In the genomic region with DNA sequence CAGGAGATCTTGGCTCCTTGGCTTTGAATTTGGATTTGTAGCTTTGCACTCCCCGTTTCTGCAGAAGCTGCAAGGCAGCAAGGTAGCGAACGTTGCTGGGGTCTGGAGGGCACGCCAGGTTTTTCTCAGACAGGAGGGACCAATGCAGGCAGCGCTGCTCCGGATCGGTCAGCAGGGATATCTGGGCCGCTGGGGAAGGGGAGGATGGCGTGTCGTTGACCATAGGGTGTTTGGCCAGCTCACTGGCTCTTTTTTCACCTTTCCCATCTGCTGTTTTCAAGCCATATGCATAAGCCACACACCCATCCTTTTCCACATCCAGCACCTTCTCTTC, we compare ENCODE assay signal across 20 cellular contexts. TPM values are rescaled to one million over a fixed set of nuclear protein-coding genes. Genes with fewer than 3 reads are reported as not detected.
"Had no signal": no experiment of that assay in that cellular context is flagged by ENCODE, and none has a peak within 500 bp of the region (broad histone marks: within the 10 kb centered on the region; RNA-seq: fewer than 3 reads in every experiment).

No MANE protein-coding gene starts in this region.

- H3K9me3 ChIP-seq: pancreas, right lobe of liver, thoracic aorta, tibial nerve, upper lobe of right lung, uterus had no signal

- DNase-seq: effector memory CD8-positive, alpha-beta T cell; erythroblast; head of caudate nucleus; occipital lobe; pancreas; right lobe of liver; small intestine; stimulated activated CD4-positive, alpha-beta T cell treated with anti-CD3 and anti-CD28 coated beads, Interleukin-15, amount 100 ng/mL, for 24 hours; stimulated activated CD4-positive, alpha-beta T cell treated with anti-CD3 and anti-CD28 coated beads, Interleukin-2, amount 100 ng/mL, for 48 hours; stimulated activated naive B cell treated with anti-CD40 and anti-IgM and Interleukin-4, amounts not matched to agents 10 μg/mL and 1 μg/mL and 100 μg/mL, for 72 hours; upper lobe of right lung; uterus had no signal

- H3K27me3 Mint-ChIP-seq: effector memory CD8-positive, alpha-beta T cell; memory B cell; natural killer cell treated with Interleukin-12 subunit alpha and Interleukin-12 subunit beta and Interleukin-15 and Interleukin-18, amount 100 ng/mL, for 72 hours; stimulated activated naive B cell treated with anti-CD40 and anti-IgM and Interleukin-4, amounts not matched to agents 10 μg/mL and 1 μg/mL and 100 μg/mL, for 72 hours; stimulated activated naive CD8-positive, alpha-beta T cell treated with anti-CD3 and anti-CD28 coated beads, Interleukin-15, Interleukin-2, amounts not matched to agents 100 ng/mL and 50 ng/mL, for 24 hours had no signal

- H3K4me3 Mint-ChIP-seq: effector memory CD8-positive, alpha-beta T cell; memory B cell; natural killer cell treated with Interleukin-12 subunit alpha and Interleukin-12 subunit beta and Interleukin-15 and Interleukin-18, amount 100 ng/mL, for 72 hours; stimulated activated naive B cell treated with anti-CD40 and anti-IgM and Interleukin-4, amounts not matched to agents 10 μg/mL and 1 μg/mL and 100 μg/mL, for 72 hours; stimulated activated naive CD8-positive, alpha-beta T cell treated with anti-CD3 and anti-CD28 coated beads, Interleukin-15, Interleukin-2, amounts not matched to agents 100 ng/mL and 50 ng/mL, for 24 hours had no signal

- H3K36me3 ChIP-seq: pancreas, right lobe of liver, thoracic aorta, upper lobe of right lung, uterus had no signal

- H3K27ac ChIP-seq: coronary artery, pancreas, right lobe of liver, thoracic aorta, tibial nerve, upper lobe of right lung, uterus had no signal

- H3K27ac Mint-ChIP-seq: effector memory CD8-positive, alpha-beta T cell; memory B cell; natural killer cell treated with Interleukin-12 subunit alpha and Interleukin-12 subunit beta and Interleukin-15 and Interleukin-18, amount 100 ng/mL, for 72 hours; stimulated activated naive B cell treated with anti-CD40 and anti-IgM and Interleukin-4, amounts not matched to agents 10 μg/mL and 1 μg/mL and 100 μg/mL, for 72 hours; stimulated activated naive CD8-positive, alpha-beta T cell treated with anti-CD3 and anti-CD28 coated beads, Interleukin-15, Interleukin-2, amounts not matched to agents 100 ng/mL and 50 ng/mL, for 24 hours had no signal

- H3K4me1 ChIP-seq: pancreas, right lobe of liver, tibial nerve, upper lobe of right lung, uterus had no signal

- H3K9me3 Mint-ChIP-seq: effector memory CD8-positive, alpha-beta T cell; memory B cell; natural killer cell treated with Interleukin-12 subunit alpha and Interleukin-12 subunit beta and Interleukin-15 and Interleukin-18, amount 100 ng/mL, for 72 hours; stimulated activated naive B cell treated with anti-CD40 and anti-IgM and Interleukin-4, amounts not matched to agents 10 μg/mL and 1 μg/mL and 100 μg/mL, for 72 hours; stimulated activated naive CD8-positive, alpha-beta T cell treated with anti-CD3 and anti-CD28 coated beads, Interleukin-15, Interleukin-2, amounts not matched to agents 100 ng/mL and 50 ng/mL, for 24 hours had no signal

- H3K27me3 ChIP-seq: pancreas, right lobe of liver, tibial nerve, upper lobe of right lung, uterus had no signal

- H3K4me3 ChIP-seq: coronary artery, lung, pancreas, right lobe of liver, thoracic aorta, tibial nerve, upper lobe of right lung, uterus had no signal

- H3K36me3 Mint-ChIP-seq: memory B cell; natural killer cell treated with Interleukin-12 subunit alpha and Interleukin-12 subunit beta and Interleukin-15 and Interleukin-18, amount 100 ng/mL, for 72 hours had no signal

- H3K4me1 Mint-ChIP-seq: memory B cell; stimulated activated naive B cell treated with anti-CD40 and anti-IgM and Interleukin-4, amounts not matched to agents 10 μg/mL and 1 μg/mL and 100 μg/mL, for 72 hours had no signal

RNA-seq across cellular contexts. Expression of a gene that starts 15.8 kb away (rescaled TPM):
- total RNA-seq: mononuclear cell had no signal
